ENCODE assay signal across 25 cellular contexts in the genomic region with DNA sequence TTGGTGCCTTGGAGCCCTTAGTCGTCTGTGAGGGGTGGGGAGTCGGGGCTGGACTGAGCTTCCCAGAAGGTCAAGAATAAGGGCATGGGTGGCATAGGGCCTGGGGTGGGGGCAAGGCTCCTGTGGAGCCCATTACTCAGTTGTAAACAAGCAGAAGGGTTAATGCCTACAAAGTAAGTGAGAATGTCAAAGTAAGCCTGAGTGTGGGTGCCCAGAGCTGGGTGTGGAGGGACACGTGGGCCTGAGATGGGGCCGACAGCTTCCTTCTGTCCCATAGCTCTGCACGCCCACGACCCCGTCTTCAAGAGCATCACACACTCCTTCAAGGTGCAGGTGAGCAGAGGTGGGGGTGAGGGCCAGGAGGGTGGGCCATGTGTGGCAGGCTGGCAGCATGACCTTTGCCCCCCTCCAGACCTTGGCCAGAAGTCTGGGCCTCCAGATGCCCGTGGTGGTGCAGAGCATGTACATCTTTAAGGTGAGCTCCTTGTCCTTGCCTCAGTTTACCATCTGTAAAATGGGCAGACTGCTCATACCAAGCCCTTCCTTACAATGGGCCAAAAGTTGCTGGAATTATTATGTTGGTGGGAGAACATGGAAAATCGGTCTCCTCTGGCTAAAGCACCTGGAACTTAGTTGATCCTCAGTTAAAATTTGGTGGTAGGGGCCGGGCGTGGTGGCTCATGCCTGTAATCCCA. TPM values are rescaled to one million over a fixed set of nuclear protein-coding genes. Genes with fewer than 3 reads are reported as not detected.
DNase-seq lines count a peak whose midpoint lies in the region; ATAC-seq, FAIRE-seq and TF ChIP-seq lines count a peak whose summit lies in the region.
"Had no signal": no experiment of that assay in that cellular context is flagged by ENCODE, and none has a peak within 500 bp of the region (broad histone marks: within the 10 kb centered on the region; RNA-seq: fewer than 3 reads in every experiment).

No MANE protein-coding gene starts in this region.

- TF ChIP-seq POLR2A in K562 (conservative IDR thresholded peaks at IDR 0.05) (no peak), sigmoid colon (IDR thresholded peaks at IDR 0.05) (no peak)

- H3K79me1 ChIP-seq in H9 (ENCODE audit: insufficient read depth, low read depth, low read length, poor library complexity, severe bottlenecking) = no peaks in the 10 kb centered on the region

- H2AK5ac ChIP-seq in H9 (ENCODE audit: insufficient read length, low read length) = no peak overlapping the region

- no peak overlapping the region for H3K4me3 Mint-ChIP-seq in H9
- H3K4me3 Mint-ChIP-seq in activated T-cell treated with anti-CD3 and anti-CD28 coated beads, Interleukin-2, amount 50 U/mL, for 24 hours = no peak overlapping the region
- H3K4me3 Mint-ChIP-seq: B cell; CD8-positive, alpha-beta T cell; HFFc6; IgD-negative memory B cell had no signal

- BruUV-seq in K562 (replicated peaks; lab: Mats Ljungman, UMichigan) = no TSS peak

- no peaks in the 10 kb centered on the region for H3K36me3 ChIP-seq in K562 (ENCODE audit: control insufficient read depth, insufficient read depth, low read length)
- H3K36me3 ChIP-seq in lower lobe of right lung = peaks cover 29% of the 10 kb centered on the region
- H3K36me3 ChIP-seq in sigmoid colon = peaks cover 0 to 16% (median 0%) of the 10 kb centered on the region in 4 donors

- no peak overlapping the region for H2BK5ac ChIP-seq in H9 (ENCODE audit: insufficient read length, low read length)

- no peak for FAIRE-seq in K562 (lab: Jason Lieb, UNC)
- FAIRE-seq: GM12892, GM19239, HTR-8/SVneo had no signal

- H3K27me3 ChIP-seq in H9 (ENCODE audit: insufficient read depth, low read length) (no peaks in the 10 kb centered on the region), K562 (ENCODE audit: control insufficient read depth in 2 of 2, insufficient read depth in 2 of 2, low read length in 2 of 2) (no peaks in the 10 kb centered on the region), lower lobe of right lung (ENCODE audit: low read depth) (no peaks in the 10 kb centered on the region), sigmoid colon (no peaks in the 10 kb centered on the region)
- H3K27me3 ChIP-seq: BLaER1 treated with 17β-estradiol and CSF1 and Interleukin-3, amounts not matched to agents 10 nM and 100 nM had no signal

- H3K4me1 Mint-ChIP-seq in H9 = no peaks in the 10 kb centered on the region
- no peaks in the 10 kb centered on the region for H3K4me1 Mint-ChIP-seq in activated T-cell treated with anti-CD3 and anti-CD28 coated beads, Interleukin-2, amount 50 U/mL, for 24 hours (ENCODE audit: low read depth)
- H3K4me1 Mint-ChIP-seq: B cell, IgD-negative memory B cell had no signal

- no peak overlapping the region for H4K91ac ChIP-seq in H9 (ENCODE audit: insufficient read length, low read depth, low read length)

- H3K9me3 ChIP-seq in H9 (ENCODE audit: control insufficient read depth, low read depth, low read length) (no peaks in the 10 kb centered on the region), K562 (replicated peaks; ENCODE audit: control insufficient read depth, insufficient read depth, low read depth, low read length) (no peaks in the 10 kb centered on the region), lower lobe of right lung (no peaks in the 10 kb centered on the region), sigmoid colon (no peaks in the 10 kb centered on the region)
- H3K9me3 ChIP-seq: BLaER1 treated with 17β-estradiol and CSF1 and Interleukin-3, amounts not matched to agents 10 nM and 100 nM had no signal

- H3K4me1 ChIP-seq in H9 (ENCODE audit: insufficient read depth, low read length) (no peaks in the 10 kb centered on the region), K562 (replicated peaks in 1 of 2; ENCODE audit: control insufficient read depth in 2 of 2, insufficient read depth in 2 of 2, low read length in 2 of 2) (peaks cover 0 to 9% of the 10 kb centered on the region in 2 experiments; a peak in 3 of 5 replicates), lower lobe of right lung (peaks cover 10% of the 10 kb centered on the region), sigmoid colon (peaks cover 0 to 11% (median 0%) of the 10 kb centered on the region in 4 donors)
- H3K4me1 ChIP-seq: BLaER1 treated with 17β-estradiol and CSF1 and Interleukin-3, amounts not matched to agents 10 nM and 100 nM had no signal

- no peaks in the 10 kb centered on the region; a peak in 1 of 7 replicates for H3K36me3 Mint-ChIP-seq in H9 (ENCODE audit: insufficient read depth in 1 of 3, low read depth in 3 of 3)
- H3K36me3 Mint-ChIP-seq in activated T-cell treated with anti-CD3 and anti-CD28 coated beads, Interleukin-2, amount 50 U/mL, for 24 hours (ENCODE audit: low read depth) = no peaks in the 10 kb centered on the region
- H3K36me3 Mint-ChIP-seq: CD8-positive, alpha-beta T cell; IgD-negative memory B cell had no signal

- POLR2A ChIA-PET in K562 (lab: Yijun Ruan, JAX) = interaction anchor here (0.6 to 0.7 kb wide), 3 partner anchors 11 to 38 kb away, joined by 3 to 4 read pairs (median 4); a partner anchor contains a TSS

- H4K20me1 ChIP-seq in H9 (ENCODE audit: control insufficient read depth, insufficient read depth, insufficient read length) (no peaks in the 10 kb centered on the region), K562 (replicated peaks; ENCODE audit: control insufficient read depth, insufficient read depth, low read length) (no peaks in the 10 kb centered on the region)
- H4K20me1 ChIP-seq: BLaER1 treated with 17β-estradiol and CSF1 and Interleukin-3, amounts not matched to agents 10 nM and 100 nM had no signal

- no peak overlapping the region for H2BK12ac ChIP-seq in H9 (ENCODE audit: insufficient read length, low read depth, low read length)

- CTCF ChIA-PET in K562 (lab: Yijun Ruan, JAX; ENCODE audit: low intra/inter-chr PET ratio) = no interaction called here

- H3K56ac ChIP-seq in H9 (ENCODE audit: insufficient read length, low read depth, low read length) = no peak overlapping the region

- H2AFZ ChIP-seq in H9 (ENCODE audit: low read length) = no peak overlapping the region
- no peak overlapping the region for H2AFZ ChIP-seq in K562 (ENCODE audit: low read depth, low read length)
- H2AFZ ChIP-seq: GM23248 had no signal

- H3K9ac ChIP-seq in H9 (ENCODE audit: extremely low read depth, insufficient read length, low read length) = no peak overlapping the region
- H3K9ac ChIP-seq in K562 (ENCODE audit: insufficient read depth in 1 of 2, low read depth in 2 of 2, low read length in 2 of 2) = no peak overlapping the region
- H3K9ac ChIP-seq: GM23248 had no signal

- H3T11ph ChIP-seq in H9 (ENCODE audit: low read length) = no peak overlapping the region

- no peak overlapping the region for H3K27ac Mint-ChIP-seq in H9
- no peak overlapping the region for H3K27ac Mint-ChIP-seq in activated T-cell treated with anti-CD3 and anti-CD28 coated beads, Interleukin-2, amount 50 U/mL, for 24 hours
- H3K27ac Mint-ChIP-seq: B cell; CD8-positive, alpha-beta T cell; HFFc6 had no signal

- H3K27ac ChIP-seq in H9 (ENCODE audit: insufficient read length, low read depth, low read length) (no peak overlapping the region), K562 (ENCODE audit: extremely low read depth, low read depth, low read length) (no peak overlapping the region), lower lobe of right lung (no peak overlapping the region), sigmoid colon (no peak overlapping the region)
- H3K27ac ChIP-seq: BLaER1 treated with 17β-estradiol and CSF1 and Interleukin-3, amounts not matched to agents 10 nM and 100 nM; GM23248 had no signal

- no peak overlapping the region for H3K23ac ChIP-seq in H9 (ENCODE audit: insufficient read length, low read depth, low read length)

- H2BK20ac ChIP-seq in H9 (ENCODE audit: low read depth, low read length, poor library complexity, severe bottlenecking) = no peak overlapping the region

- H3K4me2 ChIP-seq in H9 (ENCODE audit: insufficient read depth, insufficient read length, low read length) = no peak overlapping the region
- no peak overlapping the region for H3K4me2 ChIP-seq in K562 (ENCODE audit: insufficient read depth, low read length)
- H3K4me2 ChIP-seq: BLaER1 treated with 17β-estradiol and CSF1 and Interleukin-3, amounts not matched to agents 10 nM and 100 nM had no signal

- TF ChIP-seq RAD21 in K562 (CRISPR knock-in tag; conservative IDR thresholded peaks at IDR 0.05 in 1 of 2, IDR thresholded peaks at IDR 0.05 in 1 of 2) = no peak

- no peak overlapping the region for H3K4ac ChIP-seq in H9 (ENCODE audit: low read depth, low read length)

- H3K23me2 ChIP-seq in H9 (ENCODE audit: insufficient read length, low read depth, low read length, poor library complexity, severe bottlenecking) = no peaks in the 10 kb centered on the region

- H4K8ac ChIP-seq in H9 (replicated peaks; ENCODE audit: insufficient read length, low read depth, low read length) = no peak overlapping the region

- no peak overlapping the region for H3K14ac ChIP-seq in H9 (ENCODE audit: insufficient read depth, low read length)

- H3K18ac ChIP-seq in H9 (ENCODE audit: insufficient read length, low read depth, low read length) = no peak overlapping the region

- H2BK15ac ChIP-seq in H9 (ENCODE audit: low read depth, low read length) = no peak overlapping the region

- TF ChIP-seq EP300 in K562 (IDR thresholded peaks at IDR 0.05; ENCODE audit: low read length) (no peak), sigmoid colon (IDR thresholded peaks at IDR 0.05) (no peak)

- peak; percentile 22 for DNase-seq in H9
- DNase-seq in K562 (ENCODE audit: extremely low read depth in 1 of 4, low spot score in 3 of 4) = no peak
- peak; percentile 30 for DNase-seq in lower lobe of right lung
- peak; percentile 52 for DNase-seq in sigmoid colon
- DNase-seq in activated T-cell treated with anti-CD3 and anti-CD28 coated beads, Interleukin-2, amount 50 U/mL, for 24 hours = no peak
- no peak for DNase-seq in DMS53 (lab: John Stamatoyannopoulos, UW)
- DNase-seq: CD8-positive, alpha-beta T cell; DMS 273 treated with DMSO at 0.1 percent for 48 hours; DMS79; GDM1; GM23248; HCEC 1CT; HFFc6; KG1 had no signal

- no peaks in the 10 kb centered on the region for H3K79me2 ChIP-seq in H9 (ENCODE audit: insufficient read depth, low read length)
- no peaks in the 10 kb centered on the region for H3K79me2 ChIP-seq in K562 (ENCODE audit: control insufficient read depth, insufficient read depth, low read length)

- intact Hi-C loops in K562 (cut with micrococcal nuclease) (no loop called here), lower lobe of right lung (cut with DNase I) (no loop called here), sigmoid colon (cut with DNase I) (no loop called here)

- no peaks in the 10 kb centered on the region for H3K9me3 Mint-ChIP-seq in H9
- H3K9me3 Mint-ChIP-seq in activated T-cell treated with anti-CD3 and anti-CD28 coated beads, Interleukin-2, amount 50 U/mL, for 24 hours = no peaks in the 10 kb centered on the region
- H3K9me3 Mint-ChIP-seq: CD8-positive, alpha-beta T cell; HFFc6; IgD-negative memory B cell had no signal

- H2BK120ac ChIP-seq in H9 (ENCODE audit: low read depth, low read length, poor library complexity, severe bottlenecking) = no peak overlapping the region

- no peak for TF ChIP-seq CTCF in H9 (conservative IDR thresholded peaks at IDR 0.05)
- TF ChIP-seq CTCF in K562 (IDR thresholded peaks at IDR 0.05 in 2 of 3, conservative IDR thresholded peaks at IDR 0.05 in 1 of 3; ENCODE audit: insufficient read depth in 2 of 3, low read depth in 1 of 3, low read length in 3 of 3) = no peak
- TF ChIP-seq CTCF in lower lobe of right lung (IDR thresholded peaks at IDR 0.05) = no peak
- no peak for TF ChIP-seq CTCF in sigmoid colon (IDR thresholded peaks at IDR 0.05)

- no CpG with 5 or more reads among the region's 11 CpGs for WGBS in H9 (ENCODE audit: extremely low coverage, insufficient read length, low lambda C conversion rate)
- 46% methylated on average over 11 of the region's 11 CpGs for WGBS in K562 (ENCODE audit: insufficient coverage, low coverage, missing lambda C conversion rate)
- 81 to 88% methylated on average over 11 of the region's 11 CpGs for WGBS in sigmoid colon, 2 donors

- no peak overlapping the region for H3K4me3 ChIP-seq in K562
- H3K4me3 ChIP-seq in lower lobe of right lung = no peak overlapping the region
- no peak overlapping the region for H3K4me3 ChIP-seq in sigmoid colon
- H3K4me3 ChIP-seq: BLaER1 treated with 17β-estradiol and CSF1 and Interleukin-3, amounts not matched to agents 10 nM and 100 nM; GM23248 had no signal

- H3K9me1 ChIP-seq in K562 (ENCODE audit: control insufficient read depth, insufficient read depth, low read length) = peaks cover 2% of the 10 kb centered on the region

- ATAC-seq in K562 (no peak), lower lobe of right lung (no peak), GM18909 (IDR thresholded peaks at IDR 0.05; ENCODE audit: poor library complexity, unreplicated experiment) (no peak), HG03097 (IDR thresholded peaks at IDR 0.05; ENCODE audit: low FRiP score, unreplicated experiment) (no peak)
- ATAC-seq: CD8-positive, alpha-beta T cell had no signal

- no peaks in the 10 kb centered on the region; the same call in 1 of the 2 replicates for H3K27me3 Mint-ChIP-seq in H9 (ENCODE audit: low read depth)
- no peaks in the 10 kb centered on the region for H3K27me3 Mint-ChIP-seq in activated T-cell treated with anti-CD3 and anti-CD28 coated beads, Interleukin-2, amount 50 U/mL, for 24 hours
- H3K27me3 Mint-ChIP-seq: B cell, IgD-negative memory B cell had no signal

- H4K5ac ChIP-seq in H9 (ENCODE audit: insufficient read length, low read depth, low read length) = no peak overlapping the region

- in situ Hi-C loops in K562 (cut with MboI) = no loop called here

RNA-seq across cellular contexts. Expression of a gene that starts 11.1 kb away (rescaled TPM):
- total RNA-seq in H9 (2021) = 20.1 and 20.2 TPM in 2 replicates
- total RNA-seq in K562 (2011; cell fraction: chromatin; rRNA removed; ENCODE audit: low replicate concordance) = 13.9 and 44.2 TPM in 2 replicates
- total RNA-seq in K562 (2011; cell fraction: nucleolus; rRNA removed) = 48.2 and 55.4 TPM in 2 replicates
- total RNA-seq in K562 (2011; cell fraction: nucleoplasm; rRNA removed) = 27.6 and 38.4 TPM in 2 replicates
- 11.7 and 18.4 TPM in 2 replicates for total RNA-seq in K562 (2014; rRNA removed)
- total RNA-seq in K562 (2014; rRNA removed; fragmentation: Illumina TruSeq; extraction: Trizol) = 7.5 and 8.4 TPM in 2 replicates
- total RNA-seq in K562 (2015; rRNA removed; fragmentation: Illumina TruSeq; extraction: Trizol) = 13.7 and 14.0 TPM in 2 replicates
- 14.2 and 14.7 TPM in 2 replicates for total RNA-seq in K562 (2021)
- 10.8 and 13.0 TPM in 2 replicates for polyA plus RNA-seq in K562 (2011; rRNA removed)
- polyA plus RNA-seq in K562 (2011; cell fraction: cytosol; rRNA removed) = 15.7 and 32.2 TPM in 2 replicates
- 9.0 and 11.9 TPM in 2 replicates for polyA plus RNA-seq in K562 (2011; cell fraction: nucleus; rRNA removed)
- polyA plus RNA-seq in K562 (2012) = 9.5 and 16.7 TPM in 2 replicates
- polyA plus RNA-seq in K562 (2014; fragmentation: Illumina TruSeq; extraction: Trizol) = 14.0 and 15.0 TPM in 2 replicates
- 1 to 10 TPM; 2.6 to 3.7 TPM for polyA plus RNA-seq in K562 (2014; fragmentation: Nextera tagmentation; extraction: Ambion mirVana)
- polyA plus RNA-seq in K562 (2014; rRNA removed) = 10.6 and 11.1 TPM in 2 replicates
- polyA minus RNA-seq in K562 (2011; rRNA and poly(A)+ RNA removed) = 16.4 and 25.9 TPM in 2 replicates
- 6.7 and 11.4 TPM in 2 replicates for polyA minus RNA-seq in K562 (2011; cell fraction: cytosol; rRNA and poly(A)+ RNA removed)
- polyA minus RNA-seq in K562 (2011; cell fraction: nucleus; rRNA and poly(A)+ RNA removed) = 16.6 and 23.7 TPM in 2 replicates
- 14.4 TPM for total RNA-seq in lower lobe of right lung
- total RNA-seq in sigmoid colon = 10 to 100 TPM in 1 of 4 donors, 1 to 10 TPM in 3; 6.2 to 11.4 (median 9.3) TPM
- 10 to 100 TPM in 1 of 3 donors, 1 to 10 TPM in 2; 2.4 to 11.1 (median 3.5) TPM for polyA plus RNA-seq in sigmoid colon

RNA-seq across cellular contexts. Expression of a gene that starts 11.2 kb away (rescaled TPM):
- total RNA-seq in H9 (2021) (101 and 104 TPM in 2 replicates), K562 (2014; rRNA removed) (64.3 and 92.3 TPM in 2 replicates), K562 (2014; rRNA removed; fragmentation: Illumina TruSeq; extraction: Trizol) (66.6 and 84.5 TPM in 2 replicates), K562 (2015; rRNA removed; fragmentation: Illumina TruSeq; extraction: Trizol) (69.9 and 70.6 TPM in 2 replicates), K562 (2021) (123 and 135 TPM in 2 replicates), lower lobe of right lung (42.4 TPM), sigmoid colon (10 to 100 TPM; 16.6 to 28.8 (median 24.6) TPM)
- total RNA-seq in K562 (2011; cell fraction: chromatin; rRNA removed; ENCODE audit: low replicate concordance) = 545 and 736 TPM in 2 replicates
- 287 and 308 TPM in 2 replicates for total RNA-seq in K562 (2011; cell fraction: nucleolus; rRNA removed)
- 273 and 303 TPM in 2 replicates for total RNA-seq in K562 (2011; cell fraction: nucleoplasm; rRNA removed)
- polyA plus RNA-seq in K562 (2011; rRNA removed) (71.2 and 106 TPM in 2 replicates), K562 (2014; fragmentation: Illumina TruSeq; extraction: Trizol) (107 and 110 TPM in 2 replicates), K562 (2014; fragmentation: Nextera tagmentation; extraction: Ambion mirVana) (10 to 100 TPM; 11.7 to 17.9 TPM), K562 (2014; rRNA removed) (64.7 and 70.6 TPM in 2 replicates), sigmoid colon (10 to 100 TPM in 1 of 3 donors, 1 to 10 TPM in 2; 3.7 to 21.3 (median 5.4) TPM)
- polyA plus RNA-seq in K562 (2011; cell fraction: cytosol; rRNA removed) = 109 and 123 TPM in 2 replicates
- polyA plus RNA-seq in K562 (2011; cell fraction: nucleus; rRNA removed) = 185 and 200 TPM in 2 replicates
- 61.5 and 77.1 TPM in 2 replicates for polyA plus RNA-seq in K562 (2012)
- 241 and 300 TPM in 2 replicates for polyA minus RNA-seq in K562 (2011; rRNA and poly(A)+ RNA removed)
- polyA minus RNA-seq in K562 (2011; cell fraction: cytosol; rRNA and poly(A)+ RNA removed) = 193 and 215 TPM in 2 replicates
- polyA minus RNA-seq in K562 (2011; cell fraction: nucleus; rRNA and poly(A)+ RNA removed) = 102 and 146 TPM in 2 replicates

RNA-seq across cellular contexts. Expression of a gene that starts 15.5 kb away (rescaled TPM):
- total RNA-seq in H9 (2021) (18.0 and 22.2 TPM in 2 replicates), K562 (2014; rRNA removed) (0.49 and 1.3 TPM in 2 replicates), K562 (2014; rRNA removed; fragmentation: Illumina TruSeq; extraction: Trizol) (0.45 and 0.69 TPM in 2 replicates), K562 (2015; rRNA removed; fragmentation: Illumina TruSeq; extraction: Trizol) (0.36 and 0.79 TPM in 2 replicates), K562 (2021) (0.58 and 0.66 TPM in 2 replicates), lower lobe of right lung (39.8 TPM), sigmoid colon (10 to 100 TPM; 15.5 to 30.5 (median 20.1) TPM)
- total RNA-seq in K562 (2011; cell fraction: chromatin; rRNA removed; ENCODE audit: low replicate concordance) = 1.0 and 4.9 TPM in 2 replicates
- total RNA-seq in K562 (2011; cell fraction: nucleolus; rRNA removed) = 1.0 and 1.3 TPM in 2 replicates
- total RNA-seq in K562 (2011; cell fraction: nucleoplasm; rRNA removed) = 1.4 and 1.8 TPM in 2 replicates
- polyA plus RNA-seq in K562 (2011; rRNA removed) (1.2 and 2.1 TPM in 2 replicates), K562 (2014; fragmentation: Illumina TruSeq; extraction: Trizol) (0.80 and 1.0 TPM in 2 replicates), K562 (2014; fragmentation: Nextera tagmentation; extraction: Ambion mirVana) (1 to 10 TPM in 1 of 2 experiments, under 1 TPM in 1; 0.80 to 1.0 TPM), K562 (2014; rRNA removed) (0.32 and 0.91 TPM in 2 replicates), sigmoid colon (10 to 100 TPM in 1 of 3 donors, 1 to 10 TPM in 2; 1.6 to 13.2 (median 8.1) TPM)
- polyA plus RNA-seq in K562 (2011; cell fraction: cytosol; rRNA removed) = 2.2 and 2.5 TPM in 2 replicates
- 3.7 and 4.1 TPM in 2 replicates for polyA plus RNA-seq in K562 (2011; cell fraction: nucleus; rRNA removed)
- polyA plus RNA-seq in K562 (2012) = 0.87 and 1.2 TPM in 2 replicates
- polyA minus RNA-seq in K562 (2011; rRNA and poly(A)+ RNA removed) = 0.48 and 2.0 TPM in 2 replicates
- not detected in 2 replicates for polyA minus RNA-seq in K562 (2011; cell fraction: cytosol; rRNA and poly(A)+ RNA removed)
- 0.54 and 1.1 TPM in 2 replicates for polyA minus RNA-seq in K562 (2011; cell fraction: nucleus; rRNA and poly(A)+ RNA removed)
- total RNA-seq: A172, Daoy, H4 had no signal

RNA-seq across cellular contexts. Expression of a gene that starts 54.4 kb away (rescaled TPM):
- total RNA-seq in H9 (2021) = 76.0 and 79.2 TPM in 2 replicates
- total RNA-seq in K562 (2011; cell fraction: chromatin; rRNA removed; ENCODE audit: low replicate concordance) = 23.0 and 71.8 TPM in 2 replicates
- total RNA-seq in K562 (2011; cell fraction: nucleolus; rRNA removed) = 46.7 and 55.7 TPM in 2 replicates
- 50.5 and 51.6 TPM in 2 replicates for total RNA-seq in K562 (2011; cell fraction: nucleoplasm; rRNA removed)
- 15.3 and 17.2 TPM in 2 replicates for total RNA-seq in K562 (2014; rRNA removed)
- 5.5 and 6.4 TPM in 2 replicates for total RNA-seq in K562 (2014; rRNA removed; fragmentation: Illumina TruSeq; extraction: Trizol)
- total RNA-seq in K562 (2015; rRNA removed; fragmentation: Illumina TruSeq; extraction: Trizol) = 8.4 TPM in 2 replicates
- 23.5 and 24.7 TPM in 2 replicates for total RNA-seq in K562 (2021)
- polyA plus RNA-seq in K562 (2011; rRNA removed) = 8.9 and 11.5 TPM in 2 replicates
- polyA plus RNA-seq in K562 (2011; cell fraction: cytosol; rRNA removed) = 12.9 and 17.9 TPM in 2 replicates
- 10.0 and 13.2 TPM in 2 replicates for polyA plus RNA-seq in K562 (2011; cell fraction: nucleus; rRNA removed)
- 14.0 and 15.6 TPM in 2 replicates for polyA plus RNA-seq in K562 (2012)
- 14.0 and 19.8 TPM in 2 replicates for polyA plus RNA-seq in K562 (2014; fragmentation: Illumina TruSeq; extraction: Trizol)
- 1 to 10 TPM; 2.9 to 3.5 TPM for polyA plus RNA-seq in K562 (2014; fragmentation: Nextera tagmentation; extraction: Ambion mirVana)
- polyA plus RNA-seq in K562 (2014; rRNA removed) = 13.4 and 15.4 TPM in 2 replicates
- 13.2 and 19.4 TPM in 2 replicates for polyA minus RNA-seq in K562 (2011; rRNA and poly(A)+ RNA removed)
- polyA minus RNA-seq in K562 (2011; cell fraction: cytosol; rRNA and poly(A)+ RNA removed) = 13.9 and 15.2 TPM in 2 replicates
- 7.0 and 8.6 TPM in 2 replicates for polyA minus RNA-seq in K562 (2011; cell fraction: nucleus; rRNA and poly(A)+ RNA removed)
- total RNA-seq in lower lobe of right lung = 45.5 TPM
- total RNA-seq in sigmoid colon = 10 to 100 TPM; 26.0 to 59.5 (median 37.4) TPM
- polyA plus RNA-seq in sigmoid colon = 10 to 100 TPM in 1 of 3 donors, 1 to 10 TPM in 2; 4.8 to 25.2 (median 8.8) TPM

RNA-seq across cellular contexts. Expression of a gene that starts 54.6 kb away (rescaled TPM):
- total RNA-seq in H9 (2021) = 14.6 and 15.2 TPM in 2 replicates
- total RNA-seq in K562 (2011; cell fraction: chromatin; rRNA removed; ENCODE audit: low replicate concordance) = 34.0 and 59.4 TPM in 2 replicates
- total RNA-seq in K562 (2011; cell fraction: nucleolus; rRNA removed) = 26.8 and 33.7 TPM in 2 replicates
- total RNA-seq in K562 (2011; cell fraction: nucleoplasm; rRNA removed) = 23.8 and 32.1 TPM in 2 replicates
- total RNA-seq in K562 (2014; rRNA removed) = 11.1 and 16.0 TPM in 2 replicates
- total RNA-seq in K562 (2014; rRNA removed; fragmentation: Illumina TruSeq; extraction: Trizol) = 6.5 and 8.8 TPM in 2 replicates
- total RNA-seq in K562 (2015; rRNA removed; fragmentation: Illumina TruSeq; extraction: Trizol) = 8.5 and 9.2 TPM in 2 replicates
- total RNA-seq in K562 (2021) = 11.7 and 14.7 TPM in 2 replicates
- 16.1 and 20.2 TPM in 2 replicates for polyA plus RNA-seq in K562 (2011; rRNA removed)
- polyA plus RNA-seq in K562 (2011; cell fraction: cytosol; rRNA removed) = 21.7 and 22.5 TPM in 2 replicates
- polyA plus RNA-seq in K562 (2011; cell fraction: nucleus; rRNA removed) = 41.4 and 54.7 TPM in 2 replicates
- polyA plus RNA-seq in K562 (2012) = 9.8 and 19.5 TPM in 2 replicates
- polyA plus RNA-seq in K562 (2014; fragmentation: Illumina TruSeq; extraction: Trizol) = 13.4 and 14.8 TPM in 2 replicates
- 10 to 100 TPM in 1 of 2 experiments, 1 to 10 TPM in 1; 6.4 to 11.0 TPM for polyA plus RNA-seq in K562 (2014; fragmentation: Nextera tagmentation; extraction: Ambion mirVana)
- 16.8 and 21.8 TPM in 2 replicates for polyA plus RNA-seq in K562 (2014; rRNA removed)
- 6.0 and 7.0 TPM in 2 replicates for polyA minus RNA-seq in K562 (2011; rRNA and poly(A)+ RNA removed)
- 5.9 and 6.1 TPM in 2 replicates for polyA minus RNA-seq in K562 (2011; cell fraction: cytosol; rRNA and poly(A)+ RNA removed)
- polyA minus RNA-seq in K562 (2011; cell fraction: nucleus; rRNA and poly(A)+ RNA removed) = 6.3 and 7.3 TPM in 2 replicates
- 7.1 TPM for total RNA-seq in lower lobe of right lung
- 1 to 10 TPM; 3.9 to 8.0 (median 5.2) TPM for total RNA-seq in sigmoid colon
- polyA plus RNA-seq in sigmoid colon = 1 to 10 TPM in 1 of 3 donors, under 1 TPM in 2; 0.60 to 4.5 (median 0.92) TPM

Comparison
In these comparisons a context has a peak if more than half of its experiments do, and no peak if none do; other contexts are left out.
1. DNase-seq: peak in H9 (single experiment), lower lobe of right lung (single experiment) and sigmoid colon (single experiment); none in K562 (0 of 4), activated T-cell treated with anti-CD3 and anti-CD28 coated beads, Interleukin-2, amount 50 U/mL, for 24 hours (single experiment) and DMS53 (single experiment).